Comparison of ENCODE assay signal across 11 cellular contexts in the genomic region with DNA sequence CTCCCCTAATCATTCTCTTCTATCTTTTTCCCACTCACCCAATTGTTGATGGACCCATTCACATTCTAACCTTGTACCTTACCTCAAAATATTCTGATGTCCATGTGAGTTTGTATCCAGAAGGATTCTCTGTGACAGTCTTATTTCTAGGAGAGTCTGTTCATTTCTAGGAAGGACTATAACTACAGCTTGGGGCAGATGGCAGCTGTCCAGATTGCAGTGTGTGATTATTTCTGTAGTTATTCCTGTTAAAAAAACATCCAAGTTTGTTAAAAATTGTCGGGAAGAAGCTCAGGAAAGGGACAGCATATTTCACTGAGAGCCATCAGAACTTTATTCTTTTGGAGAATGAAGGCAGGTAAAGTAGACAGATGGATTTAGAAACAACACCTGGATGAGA.
"Had no signal": no experiment of that assay in that cellular context is flagged by ENCODE, and none has a peak within 500 bp of the region (broad histone marks: within the 10 kb centered on the region; RNA-seq: fewer than 3 reads in every experiment).

No MANE protein-coding gene starts in this region.

- H3K9me3 ChIP-seq: colonic mucosa, pancreas, thyroid gland had no signal

- ATAC-seq: left lobe of liver; pancreas; stimulated activated naive B cell treated with anti-CD40 and anti-IgM and Interleukin-4, amounts not matched to agents 10 μg/mL and 1 μg/mL and 100 μg/mL, for 72 hours; T-helper 17 cell had no signal

- DNase-seq: activated CD4-positive, alpha-beta T cell treated with anti-CD3 and anti-CD28 coated beads for 4 hours; activated naive CD8-positive, alpha-beta T cell treated with anti-CD3 and anti-CD28 coated beads, Interleukin-2, amount 10 ng/mL, durations not matched to agents 7 days and 5 days; colonic mucosa; naive B cell; pancreas; stimulated activated CD4-positive, alpha-beta T cell treated with anti-CD3 and anti-CD28 coated beads, Interleukin-2, amount 100 ng/mL, for 48 hours; stimulated activated naive B cell treated with anti-CD40 and anti-IgM and Interleukin-4, amounts not matched to agents 10 μg/mL and 1 μg/mL and 100 μg/mL, for 72 hours; T-helper 17 cell had no signal

- H3K36me3 Mint-ChIP-seq: stimulated activated naive B cell treated with anti-CD40 and anti-IgM and Interleukin-4, amounts not matched to agents 10 μg/mL and 1 μg/mL and 100 μg/mL, for 72 hours had no signal

- H3K27ac ChIP-seq: colonic mucosa, pancreas, thyroid gland had no signal

- H3K4me1 Mint-ChIP-seq: activated naive CD8-positive, alpha-beta T cell treated with anti-CD3 and anti-CD28 coated beads, Interleukin-2, amount 10 ng/mL, durations not matched to agents 7 days and 5 days; naive B cell; stimulated activated naive B cell treated with anti-CD40 and anti-IgM and Interleukin-4, amounts not matched to agents 10 μg/mL and 1 μg/mL and 100 μg/mL, for 72 hours; T-helper 17 cell had no signal

- H3K27ac Mint-ChIP-seq: activated CD8-positive, alpha-beta T cell treated with anti-CD3 and anti-CD28 coated beads for 36 hours; activated naive CD8-positive, alpha-beta T cell treated with anti-CD3 and anti-CD28 coated beads, Interleukin-2, amount 10 ng/mL, durations not matched to agents 7 days and 5 days; naive B cell; stimulated activated naive B cell treated with anti-CD40 and anti-IgM and Interleukin-4, amounts not matched to agents 10 μg/mL and 1 μg/mL and 100 μg/mL, for 72 hours; T-helper 17 cell had no signal

- H3K4me1 ChIP-seq: colonic mucosa, pancreas had no signal

- H3K36me3 ChIP-seq: colonic mucosa, pancreas, thyroid gland had no signal

- H3K27me3 ChIP-seq: colonic mucosa, pancreas, thyroid gland had no signal

- H3K4me3 Mint-ChIP-seq: activated CD8-positive, alpha-beta T cell treated with anti-CD3 and anti-CD28 coated beads for 36 hours; activated naive CD8-positive, alpha-beta T cell treated with anti-CD3 and anti-CD28 coated beads, Interleukin-2, amount 10 ng/mL, durations not matched to agents 7 days and 5 days; naive B cell; stimulated activated naive B cell treated with anti-CD40 and anti-IgM and Interleukin-4, amounts not matched to agents 10 μg/mL and 1 μg/mL and 100 μg/mL, for 72 hours; T-helper 17 cell had no signal

- H3K4me3 ChIP-seq: colonic mucosa, pancreas, thyroid gland had no signal
